Comparison of ENCODE assay signal across 14 cellular contexts in the genomic region with DNA sequence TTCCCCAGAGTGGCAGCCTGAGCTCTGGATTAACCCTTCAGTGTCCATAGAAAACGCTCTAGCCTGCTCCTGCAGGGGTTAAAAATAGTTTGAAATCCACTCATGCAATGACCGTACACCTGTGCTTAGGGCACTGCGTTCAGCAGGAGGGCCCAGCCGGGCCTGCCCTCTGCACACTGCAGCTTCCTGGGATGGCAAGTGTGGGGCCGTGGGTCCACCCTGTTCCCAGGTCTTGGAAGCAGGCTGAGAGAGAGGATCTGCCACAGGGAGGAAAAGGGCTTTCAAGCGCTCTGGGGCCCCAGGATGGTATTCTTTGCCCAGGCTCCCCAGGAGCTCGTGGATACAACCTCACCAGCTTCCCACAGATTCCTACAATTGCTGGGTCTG. TPM values are rescaled to one million over a fixed set of nuclear protein-coding genes. Genes with fewer than 3 reads are reported as not detected.
DNase-seq lines count a peak whose midpoint lies in the region; ATAC-seq, FAIRE-seq and TF ChIP-seq lines count a peak whose summit lies in the region.
"Had no signal": no experiment of that assay in that cellular context is flagged by ENCODE, and none has a peak within 500 bp of the region (broad histone marks: within the 10 kb centered on the region; RNA-seq: fewer than 3 reads in every experiment).

No MANE protein-coding gene starts in this region.

- H3K27ac Mint-ChIP-seq in CD4-positive, alpha-beta T cell = peak overlapping the region; percentile 64
- H3K27ac Mint-ChIP-seq in activated naive CD8-positive, alpha-beta T cell treated with anti-CD3 and anti-CD28 coated beads for 36 hours = peak overlapping the region; percentile 72
- peak overlapping the region; percentile 56 to 94 (median 89) for H3K27ac Mint-ChIP-seq in naive thymus-derived CD4-positive, alpha-beta T cell
- H3K27ac Mint-ChIP-seq in glutamatergic neuron (ENCODE audit: unreplicated experiment) = no peak overlapping the region

- intact Hi-C loops in CD4-positive, alpha-beta T cell (cut with DNase I, micrococcal nuclease) = loop anchor here in 1 of 2 experiments (2.0 kb wide), 1 partner anchor 16 kb away; no protein-coding TSS in a partner anchor
- intact Hi-C loops in naive thymus-derived CD4-positive, alpha-beta T cell (cut with micrococcal nuclease) = loop anchor here in 1 of 2 donors (1.0 to 5.0 kb wide), 4 partner anchors 16 to 39 kb away; no protein-coding TSS in a partner anchor

- CTCF ChIA-PET in CD4-positive, alpha-beta T cell (lab: Charles Lee) = no interaction called here
- CTCF ChIA-PET in naive thymus-derived CD4-positive, alpha-beta T cell (lab: Charles Lee) = interaction anchor here (0.7 to 1.2 kb wide), 3 partner anchors 15 to 184 kb away, joined by 3 to 5 read pairs (median 3); no protein-coding TSS in a partner anchor

- POLR2A ChIA-PET in CD4-positive, alpha-beta T cell (lab: Charles Lee) = interaction anchor here (0.9 to 2.9 kb wide), 4 partner anchors 9 to 54 kb away, joined by 3 to 18 read pairs (median 11); a partner anchor contains a TSS
- POLR2A ChIA-PET in naive thymus-derived CD4-positive, alpha-beta T cell (lab: Charles Lee) = interaction anchor here (0.8 to 2.8 kb wide), 14 partner anchors 9 to 148 kb away, joined by 3 to 13 read pairs (median 5); a partner anchor contains a TSS

- H3K36me3 Mint-ChIP-seq in CD4-positive, alpha-beta T cell (ENCODE audit: low read depth) = peaks cover 4% of the 10 kb centered on the region
- H3K36me3 Mint-ChIP-seq in activated naive CD8-positive, alpha-beta T cell treated with anti-CD3 and anti-CD28 coated beads for 36 hours = no peaks in the 10 kb centered on the region
- H3K36me3 Mint-ChIP-seq in naive thymus-derived CD4-positive, alpha-beta T cell = peaks cover 0 to 7% (median 0%) of the 10 kb centered on the region in 5 donors
- H3K36me3 Mint-ChIP-seq in glutamatergic neuron (ENCODE audit: unreplicated experiment) = peaks cover 8% of the 10 kb centered on the region

- no peak overlapping the region for H3K27ac ChIP-seq in CD4-positive, alpha-beta T cell (ENCODE audit: low read depth, low read length)
- H3K27ac ChIP-seq in naive thymus-derived CD4-positive, alpha-beta T cell (ENCODE audit: low read depth, low read length) = peak overlapping the region; percentile 53
- H3K27ac ChIP-seq in coronary artery = peak overlapping the region in 1 of 2 donors; percentile 44
- H3K27ac ChIP-seq: C4-2B, PC-9 had no signal

- peaks cover 57% of the 10 kb centered on the region for H3K4me1 Mint-ChIP-seq in CD4-positive, alpha-beta T cell (ENCODE audit: low read depth)
- peaks cover 53% of the 10 kb centered on the region for H3K4me1 Mint-ChIP-seq in activated naive CD8-positive, alpha-beta T cell treated with anti-CD3 and anti-CD28 coated beads for 36 hours
- peaks cover 28 to 78% (median 64%) of the 10 kb centered on the region in 7 donors for H3K4me1 Mint-ChIP-seq in naive thymus-derived CD4-positive, alpha-beta T cell
- H3K4me1 Mint-ChIP-seq in glutamatergic neuron (ENCODE audit: low read depth, unreplicated experiment) = peaks cover 3% of the 10 kb centered on the region

- no peaks in the 10 kb centered on the region for H3K36me3 ChIP-seq in naive thymus-derived CD4-positive, alpha-beta T cell (ENCODE audit: control insufficient read depth in 2 of 3, insufficient read depth in 3 of 3, low read length in 3 of 3)

- no peaks in the 10 kb centered on the region for H3K27me3 Mint-ChIP-seq in CD4-positive, alpha-beta T cell
- no peaks in the 10 kb centered on the region for H3K27me3 Mint-ChIP-seq in activated naive CD8-positive, alpha-beta T cell treated with anti-CD3 and anti-CD28 coated beads for 36 hours
- peaks cover 0 to 1% (median 0%) of the 10 kb centered on the region in 5 donors for H3K27me3 Mint-ChIP-seq in naive thymus-derived CD4-positive, alpha-beta T cell
- no peaks in the 10 kb centered on the region for H3K27me3 Mint-ChIP-seq in glutamatergic neuron (ENCODE audit: unreplicated experiment)

- peaks cover 6% of the 10 kb centered on the region for H3K9me3 ChIP-seq in CD4-positive, alpha-beta T cell (ENCODE audit: control insufficient read depth, low read length)
- H3K9me3 ChIP-seq in naive thymus-derived CD4-positive, alpha-beta T cell (ENCODE audit: control insufficient read depth in 2 of 3, low read length in 3 of 3) = peaks cover 0 to 4% (median 3%) of the 10 kb centered on the region in 3 experiments

- FAIRE-seq in GM19239 (lab: Jason Lieb, UNC) = no peak

- no peak for ATAC-seq in CD4-positive, alpha-beta T cell (ENCODE audit: poor library complexity)
- ATAC-seq in GM19397 (IDR thresholded peaks at IDR 0.05; ENCODE audit: unreplicated experiment) = peak; percentile 20
- no peak for ATAC-seq in naive thymus-derived CD4-positive, alpha-beta T cell

- no peaks in the 10 kb centered on the region for H3K27me3 ChIP-seq in CD4-positive, alpha-beta T cell (ENCODE audit: control insufficient read depth, insufficient read depth, low read length)
- no peaks in the 10 kb centered on the region for H3K27me3 ChIP-seq in naive thymus-derived CD4-positive, alpha-beta T cell (ENCODE audit: control insufficient read depth in 2 of 2, insufficient read depth in 2 of 2, low read length in 2 of 2)

- H3K4me1 ChIP-seq in naive thymus-derived CD4-positive, alpha-beta T cell (ENCODE audit: control insufficient read depth in 2 of 2, insufficient read depth in 2 of 2, low read length in 2 of 2) = peaks cover 25 to 34% of the 10 kb centered on the region in 2 donors

- no peak for TF ChIP-seq CTCF in CD4-positive, alpha-beta T cell (IDR thresholded peaks at IDR 0.05)
- TF ChIP-seq CTCF in glutamatergic neuron (IDR thresholded peaks at IDR 0.05; ENCODE audit: partially characterized antibody, unreplicated experiment) (no peak), coronary artery (IDR thresholded peaks at IDR 0.05) (no peak)

- no peak for DNase-seq in CD4-positive, alpha-beta T cell
- no peak for DNase-seq in activated naive CD8-positive, alpha-beta T cell treated with anti-CD3 and anti-CD28 coated beads for 36 hours
- DNase-seq in naive thymus-derived CD4-positive, alpha-beta T cell = no peak
- DNase-seq in glutamatergic neuron (no peak), GM19239 (ENCODE audit: insufficient read length, low spot score) (no peak), coronary artery (ENCODE audit: low spot score) (no peak), KBM-7 (no peak)
- DNase-seq: NCI-H345, PC-9 had no signal

- H3K9me3 Mint-ChIP-seq in CD4-positive, alpha-beta T cell = peaks cover 2% of the 10 kb centered on the region
- no peaks in the 10 kb centered on the region for H3K9me3 Mint-ChIP-seq in activated naive CD8-positive, alpha-beta T cell treated with anti-CD3 and anti-CD28 coated beads for 36 hours
- H3K9me3 Mint-ChIP-seq in naive thymus-derived CD4-positive, alpha-beta T cell = peaks cover 0 to 18% (median 3%) of the 10 kb centered on the region in 11 donors
- H3K9me3 Mint-ChIP-seq in glutamatergic neuron (ENCODE audit: unreplicated experiment) = peaks cover 4% of the 10 kb centered on the region

- H3K4me3 ChIP-seq in naive thymus-derived CD4-positive, alpha-beta T cell (ENCODE audit: low read length) = peak overlapping the region; percentile 22
- H3K4me3 ChIP-seq in coronary artery = no peak overlapping the region
- H3K4me3 ChIP-seq: PC-9 had no signal

- peak overlapping the region; percentile 38 for H3K4me3 Mint-ChIP-seq in CD4-positive, alpha-beta T cell
- H3K4me3 Mint-ChIP-seq in activated naive CD8-positive, alpha-beta T cell treated with anti-CD3 and anti-CD28 coated beads for 36 hours = no peak overlapping the region
- H3K4me3 Mint-ChIP-seq in naive thymus-derived CD4-positive, alpha-beta T cell = peak overlapping the region; percentile 64 to 88 (median 73)
- no peak overlapping the region for H3K4me3 Mint-ChIP-seq in glutamatergic neuron (ENCODE audit: unreplicated experiment)

- in situ Hi-C loops in KBM-7 (cut with MboI; ENCODE audit: low pct_unique_long_range_greater_than_20kb, low sequenced_read_pairs) = no loop called here

RNA-seq across cellular contexts. Expression of a gene that starts 1.5 kb away (rescaled TPM):
- under 1 TPM; 0.47 to 0.52 TPM for total RNA-seq in CD4-positive, alpha-beta T cell
- total RNA-seq in activated naive CD8-positive, alpha-beta T cell treated with anti-CD3 and anti-CD28 coated beads for 36 hours = 10 to 100 TPM in 1 of 2 experiments, 1 to 10 TPM in 1; 8.7 to 10.5 TPM
- total RNA-seq in naive thymus-derived CD4-positive, alpha-beta T cell = 1 to 10 TPM in 1 of 5 experiments, under 1 TPM in 4; 0.27 to 2.3 (median 0.95) TPM
- polyA plus RNA-seq in naive thymus-derived CD4-positive, alpha-beta T cell = 1 to 10 TPM; 1.1 to 7.0 TPM
- not detected for total RNA-seq in glutamatergic neuron (ENCODE audit: unreplicated experiment)
- total RNA-seq: fibroblast of villous mesenchyme, G401, PC-9, renal cortical epithelial cell had no signal

RNA-seq across cellular contexts. Expression of a gene that starts 29.1 kb away (rescaled TPM):
- total RNA-seq in CD4-positive, alpha-beta T cell = 100 to 1,000 TPM in 1 of 2 experiments, 10 to 100 TPM in 1; 97.1 to 101 TPM
- total RNA-seq in activated naive CD8-positive, alpha-beta T cell treated with anti-CD3 and anti-CD28 coated beads for 36 hours = 10 to 100 TPM; 56.8 to 59.9 TPM
- total RNA-seq in naive thymus-derived CD4-positive, alpha-beta T cell = 100 to 1,000 TPM; 125 to 268 (median 177) TPM
- 100 to 1,000 TPM; 326 to 377 TPM for polyA plus RNA-seq in naive thymus-derived CD4-positive, alpha-beta T cell
- total RNA-seq in glutamatergic neuron (ENCODE audit: unreplicated experiment) = 124 TPM

Comparison
In these comparisons a context has a peak if more than half of its experiments do, and no peak if none do; other contexts are left out.
1. H3K4me3 Mint-ChIP-seq: peak in CD4-positive, alpha-beta T cell (single experiment) and naive thymus-derived CD4-positive, alpha-beta T cell (10 of 10); none in activated naive CD8-positive, alpha-beta T cell treated with anti-CD3 and anti-CD28 coated beads for 36 hours (single experiment) and glutamatergic neuron (single experiment).